23 cellular contexts compared by ENCODE assay signal in the genomic region with DNA sequence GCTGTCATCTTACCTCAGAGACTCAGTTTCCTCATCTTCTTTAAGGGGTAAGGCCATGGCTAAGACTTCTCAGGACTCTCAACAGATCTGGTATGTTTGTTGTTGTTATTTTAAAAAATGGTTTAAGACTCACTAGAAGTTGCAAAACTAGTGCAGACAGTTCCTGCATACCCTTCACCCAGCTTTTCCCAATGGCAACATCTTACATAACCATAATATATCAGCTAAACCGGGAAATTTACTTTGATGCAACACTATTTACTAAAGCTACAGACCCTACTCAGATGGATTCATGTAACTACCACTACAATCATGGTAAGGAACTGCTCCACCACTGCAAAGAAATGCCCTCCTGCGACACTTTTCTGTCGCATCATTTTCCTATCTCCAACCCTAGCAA. TPM values are rescaled to one million over a fixed set of nuclear protein-coding genes. Genes with fewer than 3 reads are reported as not detected.
A peak's percentile ranks its signal among the peaks of the same experiment; 100 is the strongest.
DNase-seq lines count a peak whose midpoint lies in the region; ATAC-seq and TF ChIP-seq lines count a peak whose summit lies in the region.
"Had no signal": no experiment of that assay in that cellular context is flagged by ENCODE, and none has a peak within 500 bp of the region (broad histone marks: within the 10 kb centered on the region; RNA-seq: fewer than 3 reads in every experiment).

No MANE protein-coding gene starts in this region.

- H3K36me3 Mint-ChIP-seq in HFFc6 (ENCODE audit: low read depth): no peaks in the 10 kb centered on the region

- H3K27ac Mint-ChIP-seq in HFFc6: no peak overlapping the region
- H3K27ac Mint-ChIP-seq: activated B cell treated with CpG ODN at 0.5 μM for 24 hours; activated naive CD8-positive, alpha-beta T cell treated with anti-CD3 and anti-CD28 coated beads, Interleukin-2, amount 50 U/mL, for 24 hours; B cell; stimulated activated naive CD8-positive, alpha-beta T cell treated with anti-CD3 and anti-CD28 coated beads, Interleukin-15, amount 100 ng/mL, for 72 hours had no signal

- no peak overlapping the region for H3K4me3 Mint-ChIP-seq in HFFc6
- H3K4me3 Mint-ChIP-seq: activated B cell treated with CpG ODN at 0.5 μM for 24 hours; activated naive CD8-positive, alpha-beta T cell treated with anti-CD3 and anti-CD28 coated beads, Interleukin-2, amount 50 U/mL, for 24 hours; B cell; stimulated activated naive CD8-positive, alpha-beta T cell treated with anti-CD3 and anti-CD28 coated beads, Interleukin-15, amount 100 ng/mL, for 72 hours had no signal

- H3K36me3 ChIP-seq in mammary epithelial cell (ENCODE audit: insufficient read depth, low read length): no peaks in the 10 kb centered on the region
- H3K36me3 ChIP-seq in liver (ENCODE audit: control insufficient read depth in 4 of 4, insufficient read depth in 3 of 4, low read depth in 1 of 4, low read length in 3 of 4): no peaks in the 10 kb centered on the region
- H3K36me3 ChIP-seq in subcutaneous abdominal adipose tissue (ENCODE audit: control insufficient read depth in 5 of 5, insufficient read depth in 5 of 5, low read length in 5 of 5): peaks cover 0 to 6% (median 0%) of the 10 kb centered on the region in 5 donors
- H3K36me3 ChIP-seq: spleen, upper lobe of left lung had no signal

- ATAC-seq in Right ventricle myocardium inferior (peak; percentile 42), left ventricle myocardium superior (no peak)
- ATAC-seq: activated naive CD8-positive, alpha-beta T cell treated with anti-CD3 and anti-CD28 coated beads, Interleukin-2, amount 50 U/mL, for 24 hours; stimulated activated naive CD8-positive, alpha-beta T cell treated with anti-CD3 and anti-CD28 coated beads, Interleukin-15, amount 100 ng/mL, for 72 hours had no signal

- in situ Hi-C loops in mammary epithelial cell (cut with MboI; ENCODE audit: low sequenced_read_pairs in 2 of 2): no loop called here

- H3K9me3 ChIP-seq in mammary epithelial cell (replicated peaks; ENCODE audit: insufficient read depth, low read length) (no peaks in the 10 kb centered on the region), liver (ENCODE audit: control insufficient read depth in 4 of 4, low read length in 3 of 4) (no peaks in the 10 kb centered on the region), subcutaneous abdominal adipose tissue (ENCODE audit: control insufficient read depth in 5 of 5, low read length in 5 of 5) (no peaks in the 10 kb centered on the region)
- H3K9me3 ChIP-seq: spleen, upper lobe of left lung had no signal

- peaks cover 69% of the 10 kb centered on the region for H3K4me1 Mint-ChIP-seq in HFFc6 (ENCODE audit: low read depth)
- H3K4me1 Mint-ChIP-seq: activated B cell treated with CpG ODN at 0.5 μM for 24 hours; activated naive CD8-positive, alpha-beta T cell treated with anti-CD3 and anti-CD28 coated beads, Interleukin-2, amount 50 U/mL, for 24 hours; B cell; stimulated activated naive CD8-positive, alpha-beta T cell treated with anti-CD3 and anti-CD28 coated beads, Interleukin-15, amount 100 ng/mL, for 72 hours had no signal

- peaks cover 87% of the 10 kb centered on the region for H3K79me2 ChIP-seq in mammary epithelial cell (ENCODE audit: insufficient read depth, low read length)

- no peaks in the 10 kb centered on the region; the same call in 1 of the 2 replicates for H3K27me3 Mint-ChIP-seq in HFFc6 (ENCODE audit: insufficient read depth)
- H3K27me3 Mint-ChIP-seq: stimulated activated naive CD8-positive, alpha-beta T cell treated with anti-CD3 and anti-CD28 coated beads, Interleukin-15, amount 100 ng/mL, for 72 hours had no signal

- BruUV-seq in mammary epithelial cell (replicated peaks; lab: Mats Ljungman, UMichigan): no TSS peak

- no peak overlapping the region for H2AFZ ChIP-seq in mammary epithelial cell (ENCODE audit: low read depth, low read length)

- 48% methylated on average over 3 of the region's 3 CpGs for WGBS in mammary epithelial cell (ENCODE audit: low coverage, missing lambda C conversion rate)
- 77% methylated on average over 3 of the region's 3 CpGs for WGBS in liver

- H3K4me2 ChIP-seq in mammary epithelial cell (ENCODE audit: insufficient read depth, low read depth, low read length): peak overlapping the region; percentile 49

- TF ChIP-seq CTCF in mammary epithelial cell (conservative IDR thresholded peaks at IDR 0.05 in 1 of 2, IDR thresholded peaks at IDR 0.05 in 1 of 2; ENCODE audit: extremely low read depth in 1 of 2, insufficient read depth in 1 of 2, low read depth in 1 of 2, low read length in 2 of 2) (no peak), liver (IDR thresholded peaks at IDR 0.05; ENCODE audit: low read depth, low read length, missing input control) (no peak), HFFc6 (IDR thresholded peaks at IDR 0.05) (no peak)

- intact Hi-C loops in Right ventricle myocardium inferior (cut with DNase I): no loop called here
- intact Hi-C loops in left ventricle myocardium superior (cut with micrococcal nuclease): no loop called here
- intact Hi-C loops in mammary epithelial cell (cut with micrococcal nuclease): no loop called here

- peak overlapping the region; percentile 21 for H3K27ac ChIP-seq in mammary epithelial cell (ENCODE audit: insufficient read depth, low read depth, low read length)
- peak overlapping the region; percentile 47 to 59 for H3K27ac ChIP-seq in liver (ENCODE audit: low read depth in 1 of 2, low read length in 2 of 2)
- H3K27ac ChIP-seq in subcutaneous abdominal adipose tissue (ENCODE audit: low read depth, low read length): peak overlapping the region; percentile 95
- H3K27ac ChIP-seq: spleen, upper lobe of left lung had no signal

- CTCF ChIA-PET in mammary epithelial cell (lab: Charles Lee; ENCODE audit: low non-redundant PET): no interaction called here

- dilution Hi-C loops in mammary epithelial cell (cut with HindIII; ENCODE audit: low sequenced_read_pairs): no loop called here

- H3K27me3 ChIP-seq in mammary epithelial cell (ENCODE audit: insufficient read depth, low read length) (no peaks in the 10 kb centered on the region), liver (ENCODE audit: control insufficient read depth in 4 of 4, insufficient read depth in 4 of 4, low read length in 3 of 4) (no peaks in the 10 kb centered on the region), subcutaneous abdominal adipose tissue (ENCODE audit: control insufficient read depth in 5 of 5, insufficient read depth in 4 of 5, low read length in 5 of 5) (no peaks in the 10 kb centered on the region)
- H3K27me3 ChIP-seq: spleen, upper lobe of left lung had no signal

- H3K4me1 ChIP-seq in mammary epithelial cell (ENCODE audit: insufficient read depth, low read length) (peaks cover 61% of the 10 kb centered on the region), liver (ENCODE audit: control insufficient read depth in 4 of 4, insufficient read depth in 4 of 4, low read length in 3 of 4) (peaks cover 10 to 45% (median 32%) of the 10 kb centered on the region in 4 donors), subcutaneous abdominal adipose tissue (ENCODE audit: control insufficient read depth in 5 of 5, insufficient read depth in 5 of 5, low read length in 5 of 5) (peaks cover 2 to 33% (median 7%) of the 10 kb centered on the region in 5 donors)
- H3K4me1 ChIP-seq: spleen, upper lobe of left lung had no signal

- H4K20me1 ChIP-seq in mammary epithelial cell (ENCODE audit: insufficient read depth, low read length): no peaks in the 10 kb centered on the region

- DNase-seq in Right ventricle myocardium inferior (ENCODE audit: missing footprints) (no peak), left ventricle myocardium superior (no peak), mammary epithelial cell (no peak), NAMALWA (ENCODE audit: low spot score) (no peak), HFFc6 (no peak), HuH-7 (ENCODE audit: low spot score) (no peak)
- DNase-seq: 8988T; activated B cell treated with CpG ODN at 0.5 μM for 24 hours; activated CD4-positive, alpha-beta T cell treated with anti-CD3 and anti-CD28 coated beads, Interleukin-2, amount 50 U/mL, for 48 hours; activated CD8-positive, alpha-beta memory T cell treated with anti-CD3 and anti-CD28 coated beads, Interleukin-2, amount 50 U/mL, for 48 hours; activated effector memory CD4-positive, alpha-beta T cell treated with anti-CD3 and anti-CD28 coated beads, Interleukin-2, amount 50 U/mL, for 16 hours; activated naive CD8-positive, alpha-beta T cell treated with anti-CD3 and anti-CD28 coated beads, Interleukin-2, amount 50 U/mL, for 24 hours; Karpas-422; left cardiac atrium; NCI-H1105; NCI-H446 treated with DMSO at 0.1 percent for 48 hours; spleen; stimulated activated CD4-positive, alpha-beta T cell treated with anti-CD3 and anti-CD28 coated beads, Interleukin-4, amount 100 ng/mL, for 4 hours; stimulated activated naive CD8-positive, alpha-beta T cell treated with anti-CD3 and anti-CD28 coated beads, Interleukin-15, amount 100 ng/mL, for 72 hours; upper lobe of left lung had no signal

- H3K9ac ChIP-seq in mammary epithelial cell (ENCODE audit: insufficient read depth, low read length): no peak overlapping the region
- H3K9ac ChIP-seq in liver (ENCODE audit: low read depth in 1 of 2, low read length in 2 of 2): no peak overlapping the region
- H3K9ac ChIP-seq in subcutaneous abdominal adipose tissue (ENCODE audit: low read length in 5 of 5): peak overlapping the region in 3 of 5 donors; percentile 38 to 73 (median 58)

- TF ChIP-seq RAD21 in liver (IDR thresholded peaks at IDR 0.05): no peak

- H3K9me3 Mint-ChIP-seq in HFFc6: no peaks in the 10 kb centered on the region
- H3K9me3 Mint-ChIP-seq: activated B cell treated with CpG ODN at 0.5 μM for 24 hours; activated naive CD8-positive, alpha-beta T cell treated with anti-CD3 and anti-CD28 coated beads, Interleukin-2, amount 50 U/mL, for 24 hours; stimulated activated naive CD8-positive, alpha-beta T cell treated with anti-CD3 and anti-CD28 coated beads, Interleukin-15, amount 100 ng/mL, for 72 hours had no signal

- peak overlapping the region in 1 of 3 experiments; percentile 12 for H3K4me3 ChIP-seq in mammary epithelial cell (replicated peaks in 1 of 3; ENCODE audit: insufficient read depth in 1 of 3, low read depth in 2 of 3, low read length in 3 of 3)
- no peak overlapping the region for H3K4me3 ChIP-seq in liver (ENCODE audit: low read depth in 1 of 3, low read length in 3 of 3)
- no peak overlapping the region for H3K4me3 ChIP-seq in subcutaneous abdominal adipose tissue (ENCODE audit: low read depth in 1 of 5, low read length in 5 of 5)
- H3K4me3 ChIP-seq: spleen, upper lobe of left lung had no signal

RNA-seq across cellular contexts. Expression of gene LGR4, which starts 20.4 kb away (rescaled TPM):
- 32.7 TPM for total RNA-seq in Right ventricle myocardium inferior
- 43.5 TPM for total RNA-seq in left ventricle myocardium superior
- total RNA-seq in mammary epithelial cell: 10 to 100 TPM; 27.8 to 45.8 TPM
- 19.3 TPM for polyA plus RNA-seq in mammary epithelial cell
- polyA minus RNA-seq in mammary epithelial cell: 93.1 TPM
- 10 to 100 TPM; 64.7 to 95.3 TPM for total RNA-seq in liver
- 10 to 100 TPM; 13.7 to 20.4 TPM for polyA plus RNA-seq in liver
- total RNA-seq in HFFc6 (2021; fragmentation: NEBNext Ultra II Directional; extraction: Animal tissue kit (Norgen Biotek cat#: 25700)): 10 to 100 TPM; 13.9 to 20.2 (median 17.7) TPM

RNA-seq across cellular contexts. Expression of gene LIN7C, which starts 54.4 kb away (rescaled TPM):
- 17.0 TPM for total RNA-seq in Right ventricle myocardium inferior
- 18.3 TPM for total RNA-seq in left ventricle myocardium superior
- 10 to 100 TPM; 43.7 to 76.3 TPM for total RNA-seq in mammary epithelial cell
- 16.3 TPM for polyA plus RNA-seq in mammary epithelial cell
- 20.2 TPM for polyA minus RNA-seq in mammary epithelial cell
- 10 to 100 TPM; 37.7 to 43.7 TPM for total RNA-seq in liver
- polyA plus RNA-seq in liver: 10 to 100 TPM in 1 of 2 donors, 1 to 10 TPM in 1; 5.2 to 14.0 TPM
- total RNA-seq in HFFc6 (2021; fragmentation: NEBNext Ultra II Directional; extraction: Animal tissue kit (Norgen Biotek cat#: 25700)): 10 to 100 TPM; 53.7 to 64.4 (median 60.2) TPM

Comparison
In these comparisons a context has a peak if more than half of its experiments do, and no peak if none do; other contexts are left out.
1. H3K27ac ChIP-seq: peak in every context shown above with its lines; median percentile 95 in subcutaneous abdominal adipose tissue; 53 in liver; 21 in mammary epithelial cell.
2. H3K9ac ChIP-seq: peak in subcutaneous abdominal adipose tissue (3 of 5); none in mammary epithelial cell (single experiment) and liver (0 of 2).